Comparison of ENCODE assay signal across 14 cellular contexts in the genomic region with DNA sequence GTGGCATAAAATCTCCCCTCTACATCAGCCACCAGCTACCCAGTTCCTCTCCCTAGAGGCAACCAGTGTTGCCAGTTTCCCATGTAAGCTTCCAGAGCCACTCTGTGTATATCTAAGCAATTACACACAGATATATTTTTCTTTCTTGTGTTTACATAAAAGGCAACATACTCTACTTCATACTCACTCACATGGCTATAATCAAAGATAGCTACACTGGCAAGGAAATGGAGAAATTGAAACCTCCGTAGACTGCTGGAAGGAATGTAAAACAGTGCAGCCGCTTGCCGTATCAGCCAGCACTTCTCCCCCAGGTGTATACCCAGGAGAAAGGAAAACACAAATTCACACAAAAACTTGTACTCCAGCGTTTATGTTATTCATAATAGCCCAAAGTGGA. TPM values are rescaled to one million over a fixed set of nuclear protein-coding genes. Genes with fewer than 3 reads are reported as not detected.
DNase-seq lines count a peak whose midpoint lies in the region; ATAC-seq and TF ChIP-seq lines count a peak whose summit lies in the region.
"Had no signal": no experiment of that assay in that cellular context is flagged by ENCODE, and none has a peak within 500 bp of the region (broad histone marks: within the 10 kb centered on the region; RNA-seq: fewer than 3 reads in every experiment).

No MANE protein-coding gene starts in this region.

- no peak for TF ChIP-seq POLR2A in IMR-90 (IDR thresholded peaks at IDR 0.05; ENCODE audit: low read depth, low read length)

- H2BK120ac ChIP-seq in IMR-90 (ENCODE audit: low read depth, low read length), result no peak overlapping the region

- POLR2A ChIA-PET in IMR-90 (lab: Charles Lee; ENCODE audit: unreplicated experiment), result no interaction called here

- dilution Hi-C loops in IMR-90 (cut with HindIII; ENCODE audit: low sequenced_read_pairs, unreplicated experiment), result no loop called here

- no peak overlapping the region for H4K8ac ChIP-seq in IMR-90 (ENCODE audit: low read depth in 2 of 2, low read length in 2 of 2)

- H2AK5ac ChIP-seq in IMR-90 (ENCODE audit: low read depth, low read length), result no peak overlapping the region

- no peak overlapping the region for H2BK15ac ChIP-seq in IMR-90 (ENCODE audit: low read depth, low read length)

- no peaks in the 10 kb centered on the region for H3K36me3 Mint-ChIP-seq in activated T-cell treated with anti-CD3 and anti-CD28 coated beads, Interleukin-2, amount 50 U/mL, for 72 hours (ENCODE audit: insufficient read depth in 2 of 2)
- H3K36me3 Mint-ChIP-seq: CD4-positive, CD25-positive, alpha-beta regulatory T cell had no signal

- H2AK9ac ChIP-seq in IMR-90 (replicated peaks; ENCODE audit: low read depth, low read length, poor library complexity), result no peak overlapping the region

- in situ Hi-C loops in IMR-90 (cut with MboI; ENCODE audit: low sequenced_read_pairs), result no loop called here

- no peaks in the 10 kb centered on the region for H3K4me1 Mint-ChIP-seq in activated T-cell treated with anti-CD3 and anti-CD28 coated beads, Interleukin-2, amount 50 U/mL, for 72 hours (ENCODE audit: low read depth)
- H3K4me1 Mint-ChIP-seq: CD4-positive, CD25-positive, alpha-beta regulatory T cell had no signal

- ATAC-seq in IMR-90 (ENCODE audit: low read depth), result peak; percentile 98
- no peak for ATAC-seq in activated T-cell treated with anti-CD3 and anti-CD28 coated beads, Interleukin-2, amount 50 U/mL, for 72 hours (replicated peaks in 1 of 2)
- ATAC-seq: K562 had no signal

- H3K36me3 ChIP-seq in IMR-90 (ENCODE audit: control insufficient read depth, insufficient read depth, low read length), result no peaks in the 10 kb centered on the region
- H3K36me3 ChIP-seq in tibial artery, result no peaks in the 10 kb centered on the region
- H3K36me3 ChIP-seq: HAP-1 had no signal

- H4K5ac ChIP-seq in IMR-90 (ENCODE audit: low read depth, low read length), result no peak overlapping the region

- no peaks in the 10 kb centered on the region for H3K9me3 ChIP-seq in IMR-90 (ENCODE audit: control insufficient read depth, insufficient read depth, low read length)
- no peaks in the 10 kb centered on the region for H3K9me3 ChIP-seq in tibial artery
- H3K9me3 ChIP-seq: HAP-1 had no signal

- H3K4me2 ChIP-seq in IMR-90 (ENCODE audit: low read depth, low read length), result peak overlapping the region; percentile 60

- DNase-seq in IMR-90 (peak; percentile 68), amniotic epithelial cell (ENCODE audit: low read depth) (peak; percentile 7), iris pigment epithelial cell (ENCODE audit: low read depth) (peak; percentile 9), tibial artery (no peak), DMS79 (lab: John Stamatoyannopoulos, UW) (no peak)
- DNase-seq in activated T-cell treated with anti-CD3 and anti-CD28 coated beads, Interleukin-2, amount 50 U/mL, for 72 hours, result no peak
- DNase-seq: CD4-positive, CD25-positive, alpha-beta regulatory T cell; EL; GDM1; GOT3; HFFc6 had no signal

- no peak overlapping the region for H3K23ac ChIP-seq in IMR-90 (ENCODE audit: low read depth, low read length)

- H2BK5ac ChIP-seq in IMR-90 (ENCODE audit: low read depth, low read length, poor library complexity, severe bottlenecking), result no peak overlapping the region

- no peak overlapping the region for H3K18ac ChIP-seq in IMR-90 (ENCODE audit: low read depth, low read length)

- TF ChIP-seq CTCF in C4-2B (conservative IDR thresholded peaks at IDR 0.05) (no peak), IMR-90 (conservative IDR thresholded peaks at IDR 0.05; ENCODE audit: low read depth, low read length) (peak; percentile 39), tibial artery (IDR thresholded peaks at IDR 0.05) (no peak)

- H3K9ac ChIP-seq in IMR-90 (ENCODE audit: low read depth, low read length), result no peak overlapping the region

- H2AFZ ChIP-seq in IMR-90 (replicated peaks; ENCODE audit: low read length, poor library complexity), result no peak overlapping the region

- CTCF ChIA-PET in IMR-90 (lab: Yijun Ruan, JAX), result interaction anchor here (0.6 to 0.9 kb wide), 2 partner anchors 16 to 629 kb away, joined by 3 read pairs; no protein-coding TSS in a partner anchor

- BruUV-seq in IMR-90 (replicated peaks; lab: Mats Ljungman, UMichigan), result no TSS peak

- H3K79me1 ChIP-seq in IMR-90 (ENCODE audit: low read depth in 1 of 2, low read length in 2 of 2), result no peaks in the 10 kb centered on the region

- no peaks in the 10 kb centered on the region for H3K9me3 Mint-ChIP-seq in activated T-cell treated with anti-CD3 and anti-CD28 coated beads, Interleukin-2, amount 50 U/mL, for 72 hours
- H3K9me3 Mint-ChIP-seq: HFFc6 had no signal

- H3K27ac ChIP-seq in C4-2B (peak overlapping the region; percentile 43; the same call in 1 of the 2 replicates), IMR-90 (ENCODE audit: insufficient read depth, low read length) (no peak overlapping the region), tibial artery (no peak overlapping the region)

- H2BK20ac ChIP-seq in IMR-90 (ENCODE audit: low read depth, low read length), result no peak overlapping the region

- no peak overlapping the region for H3K4me3 Mint-ChIP-seq in activated T-cell treated with anti-CD3 and anti-CD28 coated beads, Interleukin-2, amount 50 U/mL, for 72 hours
- H3K4me3 Mint-ChIP-seq: CD4-positive, CD25-positive, alpha-beta regulatory T cell; HFFc6 had no signal

- TF ChIP-seq RAD21 in IMR-90 (IDR thresholded peaks at IDR 0.05; ENCODE audit: low read length), result no peak; the same call in 1 of the 2 replicates

- H3K4me1 ChIP-seq in IMR-90 (ENCODE audit: control insufficient read depth, insufficient read depth, low read length) (no peaks in the 10 kb centered on the region), tibial artery (no peaks in the 10 kb centered on the region)
- H3K4me1 ChIP-seq: HAP-1 had no signal

- no peaks in the 10 kb centered on the region for H3K27me3 Mint-ChIP-seq in activated T-cell treated with anti-CD3 and anti-CD28 coated beads, Interleukin-2, amount 50 U/mL, for 72 hours (ENCODE audit: low read depth)

- H3K56ac ChIP-seq in IMR-90 (ENCODE audit: extremely low read depth, insufficient read depth, low read length), result no peak overlapping the region

- no peak overlapping the region for H3K4me3 ChIP-seq in IMR-90 (ENCODE audit: insufficient read depth, low read depth, low read length)
- no peak overlapping the region for H3K4me3 ChIP-seq in tibial artery
- H3K4me3 ChIP-seq: HAP-1, K562 had no signal

- H4K20me1 ChIP-seq in IMR-90 (ENCODE audit: insufficient read depth, low read length), result no peaks in the 10 kb centered on the region

- H3K27ac Mint-ChIP-seq in activated T-cell treated with anti-CD3 and anti-CD28 coated beads, Interleukin-2, amount 50 U/mL, for 72 hours, result no peak overlapping the region
- H3K27ac Mint-ChIP-seq: CD4-positive, CD25-positive, alpha-beta regulatory T cell; HFFc6 had no signal

- no peak overlapping the region for H3K4ac ChIP-seq in IMR-90 (ENCODE audit: low read depth, low read length)

- intact Hi-C loops in IMR-90 (cut with micrococcal nuclease) (no loop called here), tibial artery (cut with DNase I; ENCODE audit: low total_unique reads) (no loop called here)

- no peak overlapping the region for H3K14ac ChIP-seq in IMR-90 (replicated peaks; ENCODE audit: low read depth, low read length)

- WGBS in IMR-90 (ENCODE audit: extremely low coverage in 2 of 2, insufficient read length in 1 of 2), 2 experiments, result no CpG with 5 or more reads among the region's 4 CpGs

- no peak overlapping the region for H4K91ac ChIP-seq in IMR-90 (ENCODE audit: insufficient read depth, low read depth, low read length)

- H3K27me3 ChIP-seq in IMR-90 (ENCODE audit: control insufficient read depth, insufficient read depth, low read length) (peaks cover 15% of the 10 kb centered on the region), tibial artery (no peaks in the 10 kb centered on the region)

- H3K9me1 ChIP-seq in IMR-90 (ENCODE audit: insufficient read depth, low read length), result no peaks in the 10 kb centered on the region

TF ChIP-seq in IMR-90, 13 proteins besides CTCF, POLR2A, EP300 and RAD21:
- TF ChIP-seq, protein P1, sequence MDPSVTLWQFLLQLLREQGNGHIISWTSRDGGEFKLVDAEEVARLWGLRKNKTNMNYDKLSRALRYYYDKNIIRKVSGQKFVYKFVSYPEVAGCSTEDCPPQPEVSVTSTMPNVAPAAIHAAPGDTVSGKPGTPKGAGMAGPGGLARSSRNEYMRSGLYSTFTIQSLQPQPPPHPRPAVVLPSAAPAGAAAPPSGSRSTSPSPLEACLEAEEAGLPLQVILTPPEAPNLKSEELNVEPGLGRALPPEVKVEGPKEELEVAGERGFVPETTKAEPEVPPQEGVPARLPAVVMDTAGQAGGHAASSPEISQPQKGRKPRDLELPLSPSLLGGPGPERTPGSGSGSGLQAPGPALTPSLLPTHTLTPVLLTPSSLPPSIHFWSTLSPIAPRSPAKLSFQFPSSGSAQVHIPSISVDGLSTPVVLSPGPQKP (IDR thresholded peaks at IDR 0.05; ENCODE audit: borderline replicate concordance, low read depth, low read length), result no peak
- 0 out of 2 replicates have a peak, but pooled peaks have one; percentile 13 for TF ChIP-seq SMC3 (IDR thresholded peaks at IDR 0.05; ENCODE audit: low read depth, low read length)

RNA-seq across cellular contexts. Expression of a gene that starts 38.5 kb away (rescaled TPM):
- 82.2 and 94.1 TPM in 2 replicates for total RNA-seq in IMR-90 (2012; rRNA removed)
- 85.7 and 88.9 TPM in 2 replicates for polyA plus RNA-seq in IMR-90 (2012; rRNA removed)
- polyA plus RNA-seq in IMR-90 (2012; cell fraction: cytosol; rRNA removed), result 41.7 and 69.9 TPM in 2 replicates
- polyA plus RNA-seq in IMR-90 (2012; cell fraction: nucleus; rRNA removed; ENCODE audit: low replicate concordance), result 137 and 278 TPM in 2 replicates
- total RNA-seq in activated T-cell treated with anti-CD3 and anti-CD28 coated beads, Interleukin-2, amount 50 U/mL, for 72 hours, result 10 to 100 TPM; 66.2 to 67.5 TPM

Comparison
In these comparisons a context has a peak if more than half of its experiments do, and no peak if none do; other contexts are left out.
1. DNase-seq: peak in IMR-90 (single experiment), amniotic epithelial cell (single experiment) and iris pigment epithelial cell (single experiment); none in activated T-cell treated with anti-CD3 and anti-CD28 coated beads, Interleukin-2, amount 50 U/mL, for 72 hours (0 of 2), tibial artery (0 of 2) and DMS79 (single experiment).